1 cellular context compared by ENCODE assay signal in the genomic region with DNA sequence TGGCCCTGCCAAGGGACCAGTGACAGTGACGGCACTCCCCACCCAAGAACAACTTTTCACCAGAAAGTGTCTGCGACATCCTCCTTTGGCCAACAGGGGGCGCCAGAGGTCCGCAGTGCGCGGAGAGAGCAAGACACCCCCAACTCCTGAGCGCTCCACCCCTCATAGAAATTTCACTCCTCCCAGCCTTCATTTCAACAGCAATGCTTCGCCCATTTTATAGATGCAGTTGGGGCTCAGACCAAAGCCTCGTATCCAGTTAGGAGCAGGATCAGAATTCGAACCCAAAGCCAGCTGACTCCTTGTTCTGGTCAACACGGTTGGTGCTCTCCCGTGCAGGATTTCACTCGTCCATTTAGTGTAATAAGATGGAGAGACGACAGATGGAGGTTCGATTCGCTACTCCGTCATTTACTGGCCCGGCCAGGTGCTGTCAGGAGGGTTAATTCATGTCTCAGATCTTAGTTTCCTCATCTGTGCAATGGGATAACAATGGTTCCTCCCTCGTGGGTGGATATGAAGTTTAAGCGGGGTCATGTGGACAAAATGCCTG.
A peak's percentile ranks its signal among the peaks of the same experiment; 100 is the strongest.
TF ChIP-seq lines count a peak whose summit lies in the region.

No MANE protein-coding gene starts in this region.

TF ChIP-seq in GM12878, 131 proteins besides CTCF, POLR2A, EP300 and RAD21:
- TF ChIP-seq WRNIP1 (IDR thresholded peaks at IDR 0.05; ENCODE audit: borderline replicate concordance, low read depth, low read length) = 0 out of 2 replicates have a peak, but pooled peaks have one; percentile 46
- 0 out of 2 replicates have a peak, but pooled peaks have one; percentile 2 for TF ChIP-seq NBN (IDR thresholded peaks at IDR 0.05)
- TF ChIP-seq POU2F2 (IDR thresholded peaks at IDR 0.05; ENCODE audit: borderline replicate concordance, low read depth, low read length) = no peak
- TF ChIP-seq, protein P1, sequence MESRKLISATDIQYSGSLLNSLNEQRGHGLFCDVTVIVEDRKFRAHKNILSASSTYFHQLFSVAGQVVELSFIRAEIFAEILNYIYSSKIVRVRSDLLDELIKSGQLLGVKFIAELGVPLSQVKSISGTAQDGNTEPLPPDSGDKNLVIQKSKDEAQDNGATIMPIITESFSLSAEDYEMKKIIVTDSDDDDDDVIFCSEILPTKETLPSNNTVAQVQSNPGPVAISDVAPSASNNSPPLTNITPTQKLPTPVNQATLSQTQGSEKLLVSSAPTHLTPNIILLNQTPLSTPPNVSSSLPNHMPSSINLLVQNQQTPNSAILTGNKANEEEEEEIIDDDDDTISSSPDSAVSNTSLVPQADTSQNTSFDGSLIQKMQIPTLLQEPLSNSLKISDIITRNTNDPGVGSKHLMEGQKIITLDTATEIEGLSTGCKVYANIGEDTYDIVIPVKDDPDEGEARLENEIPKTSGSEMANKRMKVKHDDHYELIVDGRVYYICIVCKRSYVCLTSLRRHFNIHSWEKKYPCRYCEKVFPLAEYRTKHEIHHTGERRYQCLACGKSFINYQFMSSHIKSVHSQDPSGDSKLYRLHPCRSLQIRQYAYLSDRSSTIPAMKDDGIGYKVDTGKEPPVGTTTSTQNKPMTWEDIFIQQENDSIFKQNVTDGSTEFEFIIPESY (IDR thresholded peaks at IDR 0.05) = no peak
- TF ChIP-seq RB1 (IDR thresholded peaks at IDR 0.05; ENCODE audit: borderline replicate concordance) = 0 out of 2 replicates have a peak, but pooled peaks have one; percentile 32
- peak; percentile 44; the same call in 1 of the 2 replicates for TF ChIP-seq SMARCA5 (IDR thresholded peaks at IDR 0.05)
- TF ChIP-seq ZNF217 (IDR thresholded peaks at IDR 0.05) = 0 out of 2 replicates have a peak, but pooled peaks have one; percentile 28
- 0 out of 2 replicates have a peak, but pooled peaks have one; percentile 30 for TF ChIP-seq YY1 (IDR thresholded peaks at IDR 0.05; ENCODE audit: low read depth, low read length)
- no peak for TF ChIP-seq BCL11A (IDR thresholded peaks at IDR 0.05; ENCODE audit: low read depth, low read length)
- TF ChIP-seq SMC3 (IDR thresholded peaks at IDR 0.05; ENCODE audit: borderline replicate concordance, low read length) = peak; percentile 73
- no peak for TF ChIP-seq BACH1 (IDR thresholded peaks at IDR 0.05; ENCODE audit: borderline replicate concordance)
